Comparison of ENCODE assay signal across 32 cellular contexts in genomic region chr14:72830356-72830755, GRCh38.
DNase-seq lines count a peak whose midpoint lies in the region; ATAC-seq, FAIRE-seq and TF ChIP-seq lines count a peak whose summit lies in the region.
"Had no signal": no experiment of that assay in that cellular context is flagged by ENCODE, and none has a peak within 500 bp of the region (broad histone marks: within the 10 kb centered on the region; RNA-seq: fewer than 3 reads in every experiment).

No MANE protein-coding gene starts in this region.

- peak overlapping the region; percentile 78 to 88 (median 82) for H3K27ac ChIP-seq in transverse colon
- no peak overlapping the region for H3K27ac ChIP-seq in Karpas-422 (ENCODE audit: low read length)
- H3K27ac ChIP-seq: ascending aorta, KMS-11, pancreas, PC-9, vagina had no signal

- in situ Hi-C loops in transverse colon (cut with MboI; ENCODE audit: low pct_ligation_motif_present in 1 of 4, low pct_unique_long_range_greater_than_20kb in 1 of 4, low sequenced_read_pairs in 3 of 4): no loop called here

- H3K27me3 ChIP-seq in transverse colon: no peaks in the 10 kb centered on the region
- H3K27me3 ChIP-seq in Karpas-422 (ENCODE audit: low read length): 0 out of 2 replicates have a peak, but pooled peaks cover 2% of the 10 kb centered on the region
- H3K27me3 ChIP-seq: ascending aorta, BE2C, esophagus muscularis mucosa, pancreas, vagina had no signal

- peaks cover 8% of the 10 kb centered on the region for H3K36me3 Mint-ChIP-seq in nephron (ENCODE audit: low read depth)
- H3K36me3 Mint-ChIP-seq: CD8-positive, alpha-beta memory T cell had no signal

- H3K9ac ChIP-seq in Karpas-422 (ENCODE audit: low read length): no peak overlapping the region
- H3K9ac ChIP-seq: KMS-11 had no signal

- DNase-seq in cardiac fibroblast (ENCODE audit: low read depth in 2 of 2) (peak; percentile 10 to 54), left cardiac atrium (no peak), transverse colon (no peak), Karpas-422 (no peak), H54 (ENCODE audit: insufficient read length, low spot score) (no peak)
- DNase-seq: activated CD4-positive, alpha-beta T cell treated with anti-CD3 and anti-CD28 coated beads, Interleukin-2, amount 50 U/mL, for 48 hours; activated CD4-positive, CD25-positive, alpha-beta regulatory T cell treated with anti-CD3 and anti-CD28 coated beads, Interleukin-2, amount 50 U/mL, for 72 hours; activated gamma-delta T cell treated with Interleukin-2 at 50 U/mL for 16 hours; activated T-cell treated with anti-CD3 and anti-CD28 coated beads, Interleukin-2, amount 50 U/mL, for 48 hours; BE2C; CD8-positive, alpha-beta memory T cell; EL; naive thymus-derived CD8-positive, alpha-beta T cell; NCI-H1436; NCI-H2081; NCI-H524 treated with DMSO at 0.1 percent for 48 hours; NK-92 treated with Interleukin-12 subunit alpha and Interleukin-12 subunit beta, amount 100 ng/mL, for 24 hours; pancreas; PC-9; stimulated activated CD4-positive, alpha-beta T cell treated with anti-CD3 and anti-CD28 coated beads, Interleukin-1b, Interleukin-23, amount 100 ng/mL, for 48 hours; stimulated activated naive CD4-positive, alpha-beta T cell treated with Interleukin-2 at 50 U/mL for 16 hours; T-helper 2 cell had no signal

- H3K4me1 Mint-ChIP-seq in nephron: peaks cover 26% of the 10 kb centered on the region
- H3K4me1 Mint-ChIP-seq: CD8-positive, alpha-beta memory T cell; central memory CD8-positive, alpha-beta T cell had no signal

- TF ChIP-seq POLR2A in transverse colon (IDR thresholded peaks at IDR 0.05): no peak
- TF ChIP-seq POLR2A in H54 (IDR thresholded peaks at IDR 0.05; ENCODE audit: low read depth, low read length): no peak

- ATAC-seq in left cardiac atrium (peak; percentile 39 to 48), HG02938 (IDR thresholded peaks at IDR 0.05; ENCODE audit: unreplicated experiment) (no peak)
- ATAC-seq: naive thymus-derived CD8-positive, alpha-beta T cell; pancreas had no signal

- H3K4me3 Mint-ChIP-seq in nephron: no peak overlapping the region
- H3K4me3 Mint-ChIP-seq: CD8-positive, alpha-beta memory T cell; central memory CD8-positive, alpha-beta T cell; naive thymus-derived CD8-positive, alpha-beta T cell had no signal

- TF ChIP-seq CTCF in cardiac fibroblast (IDR thresholded peaks at IDR 0.05; ENCODE audit: low read depth, low read length) (no peak), nephron (IDR thresholded peaks at IDR 0.05; ENCODE audit: unreplicated experiment in 3 of 3) (no peak), transverse colon (IDR thresholded peaks at IDR 0.05) (no peak)

- intact Hi-C loops in left cardiac atrium (cut with DNase I): loop anchor here in 1 of 2 donors (5.0 kb wide), 1 partner anchor 62 kb away; the partner anchor contains the start of gene DPF3
- intact Hi-C loops in transverse colon (cut with DNase I; ENCODE audit: low total_unique reads): no loop called here

- H2AFZ ChIP-seq in Karpas-422 (ENCODE audit: low read length): no peak overlapping the region
- H2AFZ ChIP-seq: PC-9 had no signal

- H3K4me3 ChIP-seq in cardiac fibroblast (replicated peaks in 1 of 2; ENCODE audit: low read depth in 2 of 2, low read length in 2 of 2): no peak overlapping the region
- H3K4me3 ChIP-seq in transverse colon: no peak overlapping the region
- H3K4me3 ChIP-seq in Karpas-422 (ENCODE audit: low read length): no peak overlapping the region
- H3K4me3 ChIP-seq: ascending aorta, pancreas, PC-9, vagina had no signal

- peaks cover 0 to 44% (median 24%) of the 10 kb centered on the region in 4 donors for H3K4me1 ChIP-seq in transverse colon
- no peaks in the 10 kb centered on the region for H3K4me1 ChIP-seq in Karpas-422 (ENCODE audit: low read length)
- H3K4me1 ChIP-seq: ascending aorta, pancreas, vagina had no signal

- no peak for FAIRE-seq in H54 (lab: Jason Lieb, UNC)
- FAIRE-seq: endometrium, GM18507, H1, pancreas had no signal

- no peaks in the 10 kb centered on the region for H3K36me3 ChIP-seq in transverse colon
- H3K36me3 ChIP-seq in Karpas-422 (ENCODE audit: insufficient read depth, low read length): no peaks in the 10 kb centered on the region
- H3K36me3 ChIP-seq: ascending aorta, BE2C, esophagus muscularis mucosa, pancreas, vagina had no signal

- TF ChIP-seq EP300 in transverse colon (IDR thresholded peaks at IDR 0.05; ENCODE audit: low read depth): no peak

- WGBS in transverse colon (ENCODE audit: low coverage in 1 of 2), 2 donors: 30 to 60% methylated on average over 3 to 4 of the region's 4 CpGs

- H3K27ac Mint-ChIP-seq in nephron: peak overlapping the region in 2 of 3 experiments; percentile 13 to 68
- H3K27ac Mint-ChIP-seq: CD8-positive, alpha-beta memory T cell had no signal

- H3K9me3 Mint-ChIP-seq in nephron: no peaks in the 10 kb centered on the region
- H3K9me3 Mint-ChIP-seq: CD8-positive, alpha-beta memory T cell; central memory CD8-positive, alpha-beta T cell; naive thymus-derived CD8-positive, alpha-beta T cell had no signal

- H3K4me2 ChIP-seq in Karpas-422 (ENCODE audit: low read depth, low read length, poor library complexity, severe bottlenecking): no peak overlapping the region
- H3K4me2 ChIP-seq: KMS-11, PC-9 had no signal

- H3K79me2 ChIP-seq in Karpas-422 (ENCODE audit: low read length): no peaks in the 10 kb centered on the region

- H4K20me1 ChIP-seq in Karpas-422 (ENCODE audit: insufficient read depth, low read depth, low read length): 0 out of 2 replicates have a peak, but pooled peaks cover 4% of the 10 kb centered on the region

- no peaks in the 10 kb centered on the region for H3K9me3 ChIP-seq in transverse colon
- H3K9me3 ChIP-seq in Karpas-422 (ENCODE audit: low read length): no peaks in the 10 kb centered on the region
- H3K9me3 ChIP-seq: ascending aorta, BE2C, esophagus muscularis mucosa, pancreas, vagina had no signal

- no peaks in the 10 kb centered on the region for H3K9me2 ChIP-seq in Karpas-422 (replicated peaks; ENCODE audit: insufficient read depth, low read length)

- H3K27me3 Mint-ChIP-seq in nephron (ENCODE audit: low read depth): peaks cover 16% of the 10 kb centered on the region

Comparison
In these comparisons a context has a peak if more than half of its experiments do, and no peak if none do; other contexts are left out.
1. DNase-seq: peak in cardiac fibroblast (2 of 2); none in left cardiac atrium (single experiment), transverse colon (single experiment), Karpas-422 (single experiment) and H54 (single experiment).